18 cellular contexts compared by ENCODE assay signal in genomic region chr1:19979494-19979977, GRCh38. TPM values are rescaled to one million over a fixed set of nuclear protein-coding genes. Genes with fewer than 3 reads are reported as not detected.
A peak's percentile ranks its signal among the peaks of the same experiment; 100 is the strongest.
DNase-seq lines count a peak whose midpoint lies in the region; ATAC-seq, FAIRE-seq and TF ChIP-seq lines count a peak whose summit lies in the region.
"Had no signal": no experiment of that assay in that cellular context is flagged by ENCODE, and none has a peak within 500 bp of the region (broad histone marks: within the 10 kb centered on the region; RNA-seq: fewer than 3 reads in every experiment).

Gene PLA2G2A (minus strand): TSS chr1:19979618. CDS start chr1:19978773, 845 bp downstream.

- intact Hi-C loops in left cardiac atrium (cut with DNase I) = loop anchor here (5.0 to 10.0 kb wide), 3 partner anchors 113 to 165 kb away; no protein-coding TSS in a partner anchor

- peaks cover 4% of the 10 kb centered on the region for H3K9me3 Mint-ChIP-seq in nephron progenitor cell
- H3K9me3 Mint-ChIP-seq: immature natural killer cell; stimulated activated memory B cell treated with anti-CD40 and anti-IgM and Interleukin-4, amounts not matched to agents 10 μg/mL and 1 μg/mL and 100 μg/mL, for 72 hours had no signal

- H3K36me3 Mint-ChIP-seq in nephron progenitor cell (ENCODE audit: low read depth) = no peaks in the 10 kb centered on the region
- H3K36me3 Mint-ChIP-seq: immature natural killer cell; stimulated activated memory B cell treated with anti-CD40 and anti-IgM and Interleukin-4, amounts not matched to agents 10 μg/mL and 1 μg/mL and 100 μg/mL, for 72 hours had no signal

- DNase-seq in left cardiac atrium (peak; percentile 64), nephron progenitor cell (no peak), NCI-H82 treated with DMSO at 0.1 percent for 48 hours (lab: John Stamatoyannopoulos, UW; ENCODE audit: unreplicated experiment) (no peak), frontal cortex (ENCODE audit: low spot score in 2 of 2) (no peak)
- DNase-seq: activated naive CD4-positive, alpha-beta T cell; DMS53; foreskin fibroblast; immature natural killer cell; NCI-H1417 treated with DMSO at 0.1 percent for 48 hours; PC-9 had no signal

- no peak for FAIRE-seq in frontal cortex (lab: Jason Lieb, UNC)
- FAIRE-seq: K562 had no signal

- ATAC-seq in left cardiac atrium (peak; percentile 51 to 80), HG02885 (IDR thresholded peaks at IDR 0.05; ENCODE audit: poor library complexity, unreplicated experiment) (no peak), GM18520 (IDR thresholded peaks at IDR 0.05; ENCODE audit: unreplicated experiment) (no peak)
- ATAC-seq: HCT116; K562; stimulated activated memory B cell treated with anti-CD40 and anti-IgM and Interleukin-4, amounts not matched to agents 10 μg/mL and 1 μg/mL and 100 μg/mL, for 72 hours had no signal

- no peaks in the 10 kb centered on the region for H3K36me3 ChIP-seq in thymus (ENCODE audit: control insufficient read depth, insufficient read depth)

- 88% methylated on average over 8 of the region's 8 CpGs for WGBS in thymus

- H3K4me3 ChIP-seq in thymus (ENCODE audit: low read length) = no peak within 1 kb of the TSS
- H3K4me3 ChIP-seq: K562, PC-9 had no signal

- peak within 1 kb of the TSS; percentile 53 for H3K27ac Mint-ChIP-seq in nephron progenitor cell
- H3K27ac Mint-ChIP-seq: stimulated activated memory B cell treated with anti-CD40 and anti-IgM and Interleukin-4, amounts not matched to agents 10 μg/mL and 1 μg/mL and 100 μg/mL, for 72 hours had no signal

- no peak for TF ChIP-seq CTCF in VCaP (conservative IDR thresholded peaks at IDR 0.05)
- no peak for TF ChIP-seq CTCF in nephron progenitor cell (IDR thresholded peaks at IDR 0.05)

- no peaks in the 10 kb centered on the region for H3K4me1 ChIP-seq in thymus (ENCODE audit: control insufficient read depth, insufficient read depth, low read length)

- no peak within 1 kb of the TSS for H3K4me3 Mint-ChIP-seq in nephron progenitor cell
- H3K4me3 Mint-ChIP-seq: immature natural killer cell; stimulated activated memory B cell treated with anti-CD40 and anti-IgM and Interleukin-4, amounts not matched to agents 10 μg/mL and 1 μg/mL and 100 μg/mL, for 72 hours had no signal

- peaks cover 11% of the 10 kb centered on the region for H3K4me1 Mint-ChIP-seq in nephron progenitor cell
- H3K4me1 Mint-ChIP-seq: immature natural killer cell; stimulated activated memory B cell treated with anti-CD40 and anti-IgM and Interleukin-4, amounts not matched to agents 10 μg/mL and 1 μg/mL and 100 μg/mL, for 72 hours had no signal

- H3K9me3 ChIP-seq in thymus (ENCODE audit: control insufficient read depth) = no peaks in the 10 kb centered on the region

- H3K27ac ChIP-seq in VCaP (peak within 1 kb of the TSS; percentile 90), thymus (ENCODE audit: low read depth) (no peak within 1 kb of the TSS)
- H3K27ac ChIP-seq: PC-9 had no signal

- peaks cover 13% of the 10 kb centered on the region for H3K27me3 Mint-ChIP-seq in nephron progenitor cell (ENCODE audit: low read depth, poor library complexity)

- no peaks in the 10 kb centered on the region for H3K27me3 ChIP-seq in thymus (ENCODE audit: control insufficient read depth, insufficient read depth)

RNA-seq across cellular contexts. Expression of gene PLA2G2A, which starts in this region (rescaled TPM):
- total RNA-seq in left cardiac atrium (1,000 to 10,000 TPM in 1 of 2 donors, 100 to 1,000 TPM in 1; 376 to 1,124 TPM), frontal cortex (not detected)
- polyA plus RNA-seq in thymus = 84.5 TPM
- total RNA-seq: K562, NCI-H460, PC-9 had no signal
- polyA plus RNA-seq: immature natural killer cell, K562 had no signal

Comparison
In these comparisons a context has a peak if more than half of its experiments do, and no peak if none do; other contexts are left out.
1. RNA of gene PLA2G2A (total RNA-seq): 376 to 1,124 TPM in left cardiac atrium; not detected in frontal cortex (single experiment); every median in the first group is over 100 times any median in the second.
2. ATAC-seq: peak in left cardiac atrium (2 of 2); none in HG02885 (single experiment) and GM18520 (single experiment).